Comparison of ENCODE assay signal across 20 cellular contexts in the genomic region with DNA sequence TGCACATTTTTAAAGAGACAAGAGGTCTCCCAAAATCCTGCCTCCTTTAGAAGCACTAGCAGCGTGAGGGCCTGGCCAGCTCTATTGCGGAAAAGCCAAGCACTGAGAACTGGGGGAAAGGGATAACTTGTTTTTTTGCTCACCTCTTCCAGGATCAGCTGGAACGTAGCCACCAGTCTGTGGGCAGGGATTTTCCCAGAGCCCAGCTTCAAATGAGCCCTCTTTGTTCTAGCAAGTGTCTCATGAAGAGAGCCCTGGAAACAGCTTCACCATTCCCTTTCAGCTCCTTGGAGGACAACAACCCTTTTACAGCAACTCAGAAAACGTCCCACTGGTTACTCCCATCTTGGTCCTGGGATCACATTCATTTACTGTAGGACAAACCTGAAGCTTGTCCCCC.
"Had no signal": no experiment of that assay in that cellular context is flagged by ENCODE, and none has a peak within 500 bp of the region (broad histone marks: within the 10 kb centered on the region; RNA-seq: fewer than 3 reads in every experiment).

No MANE protein-coding gene starts in this region.

- H3K27me3 Mint-ChIP-seq: activated CD4-positive, alpha-beta memory T cell treated with anti-CD3 and anti-CD28 coated beads, Interleukin-2, amount 10 ng/mL, durations not matched to agents 7 days and 5 days had no signal

- DNase-seq: activated CD4-positive, alpha-beta memory T cell treated with anti-CD3 and anti-CD28 coated beads, Interleukin-2, amount 10 ng/mL, durations not matched to agents 7 days and 5 days; activated CD4-positive, alpha-beta T cell treated with anti-CD3 and anti-CD28 coated beads for 4 hours; activated effector memory CD4-positive, alpha-beta T cell treated with Interleukin-2 at 50 U/mL for 16 hours; activated T-cell treated with anti-CD3 and anti-CD28 coated beads, Interleukin-2, amount 50 U/mL, for 4 hours; adrenal gland; cortex of kidney; effector CD8-positive, alpha-beta T cell; left cardiac atrium; lower lobe of right lung; stimulated activated CD4-positive, alpha-beta T cell treated with anti-CD3 and anti-CD28 coated beads, Interleukin-15, amount 100 ng/mL, for 24 hours; stimulated activated CD4-positive, alpha-beta T cell treated with anti-CD3 and anti-CD28 coated beads, Interleukin-4, amount 100 ng/mL, for 1 hour; stimulated activated naive B cell treated with anti-CD40 and anti-IgM and Interleukin-4, amounts not matched to agents 10 μg/mL and 1 μg/mL and 100 μg/mL, for 72 hours; T-helper 17 cell; tibial artery; uterus had no signal

- H3K4me3 Mint-ChIP-seq: activated CD4-positive, alpha-beta memory T cell treated with anti-CD3 and anti-CD28 coated beads, Interleukin-2, amount 10 ng/mL, durations not matched to agents 7 days and 5 days; activated naive CD4-positive, alpha-beta T cell treated with anti-CD3 and anti-CD28 coated beads, Interleukin-2, amount 50 U/mL, for 24 hours; activated T-cell treated with anti-CD3 and anti-CD28 coated beads, Interleukin-2, amount 50 U/mL, for 4 hours; neural crest cell; stimulated activated naive B cell treated with anti-CD40 and anti-IgM and Interleukin-4, amounts not matched to agents 10 μg/mL and 1 μg/mL and 100 μg/mL, for 72 hours; T-helper 17 cell had no signal

- H3K36me3 ChIP-seq: adrenal gland, lower lobe of right lung, tibial artery, uterus had no signal

- H3K27ac Mint-ChIP-seq: activated CD4-positive, alpha-beta memory T cell treated with anti-CD3 and anti-CD28 coated beads, Interleukin-2, amount 10 ng/mL, durations not matched to agents 7 days and 5 days; activated naive CD4-positive, alpha-beta T cell treated with anti-CD3 and anti-CD28 coated beads, Interleukin-2, amount 50 U/mL, for 24 hours; stimulated activated naive B cell treated with anti-CD40 and anti-IgM and Interleukin-4, amounts not matched to agents 10 μg/mL and 1 μg/mL and 100 μg/mL, for 72 hours; T-helper 17 cell had no signal

- H3K27me3 ChIP-seq: adrenal gland, uterus had no signal

- H3K27ac ChIP-seq: adrenal gland, foreskin keratinocyte, lower lobe of right lung, skin epidermis, tibial artery, uterus had no signal

- FAIRE-seq: endothelial cell of umbilical vein had no signal

- H3K36me3 Mint-ChIP-seq: activated naive CD4-positive, alpha-beta T cell treated with anti-CD3 and anti-CD28 coated beads, Interleukin-2, amount 50 U/mL, for 24 hours; stimulated activated naive B cell treated with anti-CD40 and anti-IgM and Interleukin-4, amounts not matched to agents 10 μg/mL and 1 μg/mL and 100 μg/mL, for 72 hours had no signal

- H3K4me3 ChIP-seq: adrenal gland, lower lobe of right lung, skin epidermis, tibial artery, uterus had no signal

- ATAC-seq: activated T-cell treated with anti-CD3 and anti-CD28 coated beads, Interleukin-2, amount 50 U/mL, for 4 hours; foreskin keratinocyte; left cardiac atrium; lower lobe of right lung; stimulated activated naive B cell treated with anti-CD40 and anti-IgM and Interleukin-4, amounts not matched to agents 10 μg/mL and 1 μg/mL and 100 μg/mL, for 72 hours; T-helper 17 cell had no signal

- H3K4me1 Mint-ChIP-seq: activated CD4-positive, alpha-beta memory T cell treated with anti-CD3 and anti-CD28 coated beads, Interleukin-2, amount 10 ng/mL, durations not matched to agents 7 days and 5 days; activated naive CD4-positive, alpha-beta T cell treated with anti-CD3 and anti-CD28 coated beads, Interleukin-2, amount 50 U/mL, for 24 hours; neural crest cell; stimulated activated naive B cell treated with anti-CD40 and anti-IgM and Interleukin-4, amounts not matched to agents 10 μg/mL and 1 μg/mL and 100 μg/mL, for 72 hours; T-helper 17 cell had no signal

- H3K4me1 ChIP-seq: adrenal gland, lower lobe of right lung, uterus had no signal

- H3K9me3 ChIP-seq: adrenal gland, lower lobe of right lung, tibial artery, uterus had no signal

- H3K9me3 Mint-ChIP-seq: activated CD4-positive, alpha-beta memory T cell treated with anti-CD3 and anti-CD28 coated beads, Interleukin-2, amount 10 ng/mL, durations not matched to agents 7 days and 5 days; activated naive CD4-positive, alpha-beta T cell treated with anti-CD3 and anti-CD28 coated beads, Interleukin-2, amount 50 U/mL, for 24 hours; activated T-cell treated with anti-CD3 and anti-CD28 coated beads, Interleukin-2, amount 50 U/mL, for 4 hours; neural crest cell had no signal
